10 cellular contexts compared by ENCODE assay signal in the genomic region with DNA sequence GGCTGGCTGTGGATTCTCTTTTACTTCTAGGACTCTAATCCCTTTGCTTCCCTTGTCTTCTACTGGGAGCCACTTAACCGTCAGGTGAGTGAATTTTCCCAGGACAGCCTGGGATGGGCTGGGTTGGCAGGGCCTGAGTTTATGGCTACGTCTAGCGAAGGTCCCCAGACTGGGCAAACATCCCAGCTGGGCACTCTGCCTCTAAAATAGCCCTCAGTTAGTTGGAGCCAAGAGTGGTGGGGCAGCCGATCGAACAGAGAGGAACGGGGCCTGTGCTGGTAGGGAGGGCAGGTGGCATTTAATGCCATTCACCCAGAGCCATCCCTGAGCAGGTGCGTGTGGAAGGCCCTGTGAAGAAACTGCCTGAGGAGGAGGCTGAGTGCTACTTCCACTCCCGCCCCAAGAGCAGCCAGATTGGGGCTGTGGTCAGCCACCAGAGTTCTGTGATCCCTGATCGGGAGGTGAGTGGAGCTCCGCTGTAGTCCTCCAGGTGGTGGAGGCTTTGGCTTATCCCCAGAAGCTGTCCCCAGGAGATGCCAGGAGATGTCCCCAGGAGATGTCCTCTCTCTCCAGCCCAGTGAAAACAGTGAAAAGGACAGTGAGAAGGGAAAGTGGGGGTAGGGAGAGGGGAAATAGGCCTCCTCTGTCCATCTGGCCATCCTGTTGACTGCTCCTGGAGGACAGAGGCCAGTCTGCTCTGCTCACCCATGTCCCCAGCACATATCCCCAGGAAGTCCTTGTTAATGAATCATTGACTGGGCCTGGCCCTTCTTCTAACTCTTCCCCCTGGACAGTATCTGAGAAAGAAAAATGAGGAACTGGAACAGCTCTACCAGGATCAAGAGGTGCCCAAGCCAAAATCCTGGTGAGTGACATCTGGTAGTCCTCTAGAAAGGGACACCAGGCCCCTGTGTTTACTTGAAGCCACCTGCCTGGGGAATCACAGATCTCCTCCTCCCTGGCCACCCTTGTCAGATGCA. TPM values are rescaled to one million over a fixed set of nuclear protein-coding genes. Genes with fewer than 3 reads are reported as not detected.
DNase-seq lines count a peak whose midpoint lies in the region; ATAC-seq and TF ChIP-seq lines count a peak whose summit lies in the region.
"Had no signal": no experiment of that assay in that cellular context is flagged by ENCODE, and none has a peak within 500 bp of the region (broad histone marks: within the 10 kb centered on the region; RNA-seq: fewer than 3 reads in every experiment).

No MANE protein-coding gene starts in this region.

- H3K56ac ChIP-seq in mesendoderm (ENCODE audit: low read length) = no peak overlapping the region

- H3K36me3 Mint-ChIP-seq in activated naive CD4-positive, alpha-beta T cell treated with anti-CD3 and anti-CD28 coated beads for 36 hours (ENCODE audit: low read depth) = peaks cover 29% of the 10 kb centered on the region
- peaks cover 46% of the 10 kb centered on the region for H3K36me3 Mint-ChIP-seq in activated T-helper 17 cell treated with anti-CD3 and anti-CD28 coated beads, Interleukin-2, amount 50 U/mL, for 72 hours (ENCODE audit: low read depth)

- H3K4me2 ChIP-seq in mesendoderm (ENCODE audit: low read length) = no peak overlapping the region

- WGBS in mesendoderm (ENCODE audit: extremely low coverage, insufficient coverage, low lambda C conversion rate) = no CpG with 5 or more reads among the region's 10 CpGs
- 80 to 83% methylated on average over 5 to 10 of the region's 10 CpGs for WGBS in testis, 2 donors

- no peak for TF ChIP-seq CTCF in testis (IDR thresholded peaks at IDR 0.05)

- no peak overlapping the region for H4K8ac ChIP-seq in mesendoderm (ENCODE audit: low read depth, low read length)

- no peaks in the 10 kb centered on the region for H3K79me1 ChIP-seq in mesendoderm (ENCODE audit: low read length)

- no peak overlapping the region for H3K18ac ChIP-seq in mesendoderm (ENCODE audit: low read length)

- H3K27me3 ChIP-seq in mesendoderm (ENCODE audit: insufficient read depth, low read length, poor library complexity) = no peaks in the 10 kb centered on the region
- no peaks in the 10 kb centered on the region for H3K27me3 ChIP-seq in testis

- H3K9me3 ChIP-seq in testis = no peaks in the 10 kb centered on the region

- no peak for DNase-seq in activated naive CD4-positive, alpha-beta T cell treated with anti-CD3 and anti-CD28 coated beads for 36 hours
- DNase-seq in activated naive CD4-positive, alpha-beta T cell (lab: John Stamatoyannopoulos, UW) = no peak
- DNase-seq in left lobe of liver (ENCODE audit: low spot score) = peak; percentile 92
- DNase-seq in substantia nigra (lab: John Stamatoyannopoulos, UW) = peak in 28 of 49 donors; percentile 7 to 72 (median 30)
- DNase-seq in mesendoderm = no peak
- no peak for DNase-seq in testis
- DNase-seq: Karpas-422 had no signal

- H3K4me3 Mint-ChIP-seq in activated naive CD4-positive, alpha-beta T cell treated with anti-CD3 and anti-CD28 coated beads for 36 hours = no peak overlapping the region
- no peak overlapping the region for H3K4me3 Mint-ChIP-seq in activated T-helper 17 cell treated with anti-CD3 and anti-CD28 coated beads, Interleukin-2, amount 50 U/mL, for 72 hours

- peaks cover 69% of the 10 kb centered on the region for H3K4me1 Mint-ChIP-seq in activated naive CD4-positive, alpha-beta T cell treated with anti-CD3 and anti-CD28 coated beads for 36 hours (ENCODE audit: low read depth)
- peaks cover 31% of the 10 kb centered on the region for H3K4me1 Mint-ChIP-seq in activated T-helper 17 cell treated with anti-CD3 and anti-CD28 coated beads, Interleukin-2, amount 50 U/mL, for 72 hours

- peak overlapping the region; percentile 60 for H3K27ac Mint-ChIP-seq in activated naive CD4-positive, alpha-beta T cell treated with anti-CD3 and anti-CD28 coated beads for 36 hours
- H3K27ac Mint-ChIP-seq in activated T-helper 17 cell treated with anti-CD3 and anti-CD28 coated beads, Interleukin-2, amount 50 U/mL, for 72 hours = peak overlapping the region; percentile 4

- no peak overlapping the region for H3K23ac ChIP-seq in mesendoderm (ENCODE audit: low read length)

- H3K4me3 ChIP-seq in mesendoderm (ENCODE audit: low read length) (no peak overlapping the region), testis (no peak overlapping the region)

- no peak overlapping the region for H2BK15ac ChIP-seq in mesendoderm (replicated peaks; ENCODE audit: low read depth)

- no peak for ATAC-seq in activated T-helper 17 cell treated with anti-CD3 and anti-CD28 coated beads, Interleukin-2, amount 50 U/mL, for 72 hours (replicated peaks)
- ATAC-seq in left lobe of liver (peak; percentile 25), HG03196 (IDR thresholded peaks at IDR 0.05; ENCODE audit: unreplicated experiment) (no peak)

- no peak overlapping the region for H3K9ac ChIP-seq in mesendoderm (ENCODE audit: low read length)

- H3K36me3 ChIP-seq in mesendoderm (ENCODE audit: control insufficient read depth, insufficient read depth, low read length) = no peaks in the 10 kb centered on the region
- no peaks in the 10 kb centered on the region for H3K36me3 ChIP-seq in testis (ENCODE audit: low read depth, missing control alignments)

- peaks cover 2% of the 10 kb centered on the region for H3K4me1 ChIP-seq in mesendoderm (ENCODE audit: control insufficient read depth, low read depth, low read length)
- H3K4me1 ChIP-seq in testis = peaks cover 59% of the 10 kb centered on the region

- no peak overlapping the region for H3K4ac ChIP-seq in mesendoderm (ENCODE audit: low read depth, low read length)

- no peak overlapping the region for H2BK5ac ChIP-seq in mesendoderm (ENCODE audit: low read length)

- H3K27me3 Mint-ChIP-seq in activated naive CD4-positive, alpha-beta T cell treated with anti-CD3 and anti-CD28 coated beads for 36 hours (ENCODE audit: low read depth) = no peaks in the 10 kb centered on the region
- H3K27me3 Mint-ChIP-seq in activated T-helper 17 cell treated with anti-CD3 and anti-CD28 coated beads, Interleukin-2, amount 50 U/mL, for 72 hours = no peaks in the 10 kb centered on the region

- no peak overlapping the region for H4K5ac ChIP-seq in mesendoderm (ENCODE audit: low read length)

- TF ChIP-seq POLR2A in testis (IDR thresholded peaks at IDR 0.05) = no peak

- intact Hi-C loops in activated naive CD4-positive, alpha-beta T cell treated with anti-CD3 and anti-CD28 coated beads for 36 hours (cut with micrococcal nuclease) = loop anchor here (2.0 kb wide), 2 partner anchors 65 to 103 kb away; no protein-coding TSS in a partner anchor
- intact Hi-C loops in testis (cut with DNase I; ENCODE audit: low total_unique reads) = loop anchor here (5.0 kb wide), 1 partner anchor 54 kb away; no protein-coding TSS in a partner anchor

- CTCF ChIA-PET in activated naive CD4-positive, alpha-beta T cell treated with anti-CD3 and anti-CD28 coated beads for 36 hours (lab: Charles Lee) = interaction anchor here (0.6 to 7.6 kb wide), 20 partner anchors 7 to 228 kb away, joined by 3 to 69 read pairs (median 4); a partner anchor contains a TSS

- no peak overlapping the region for H2BK120ac ChIP-seq in mesendoderm (ENCODE audit: low read depth, low read length)

- peaks cover 3% of the 10 kb centered on the region for H3K9me3 Mint-ChIP-seq in activated naive CD4-positive, alpha-beta T cell treated with anti-CD3 and anti-CD28 coated beads for 36 hours
- peaks cover 3% of the 10 kb centered on the region for H3K9me3 Mint-ChIP-seq in activated T-helper 17 cell treated with anti-CD3 and anti-CD28 coated beads, Interleukin-2, amount 50 U/mL, for 72 hours

- H3K27ac ChIP-seq in substantia nigra (ENCODE audit: low read depth, low read length, poor library complexity, severe bottlenecking) = peak overlapping the region; percentile 49
- no peak overlapping the region for H3K27ac ChIP-seq in mesendoderm (ENCODE audit: low read depth, low read length)
- peak overlapping the region in 1 of 2 donors; percentile 61 for H3K27ac ChIP-seq in testis

- H2AK5ac ChIP-seq in mesendoderm (ENCODE audit: low read length) = no peak overlapping the region

- no peaks in the 10 kb centered on the region for H3K79me2 ChIP-seq in mesendoderm (ENCODE audit: control insufficient read depth, insufficient read depth, low read length)

RNA-seq across cellular contexts. Expression of a gene that starts 4.4 kb away (rescaled TPM):
- total RNA-seq in activated naive CD4-positive, alpha-beta T cell treated with anti-CD3 and anti-CD28 coated beads for 36 hours = 10 to 100 TPM; 35.5 to 37.0 TPM
- total RNA-seq in activated T-helper 17 cell treated with anti-CD3 and anti-CD28 coated beads, Interleukin-2, amount 50 U/mL, for 72 hours = 10 to 100 TPM; 18.0 to 33.7 TPM
- 128 TPM for total RNA-seq in left lobe of liver
- polyA plus RNA-seq in mesendoderm (2013, experiment 1 of 2) = 2.6 TPM
- 2.9 TPM for polyA plus RNA-seq in mesendoderm (2013, experiment 2 of 2)
- total RNA-seq in testis = 10 to 100 TPM; 37.5 to 41.7 TPM
- 21.3 TPM for polyA plus RNA-seq in testis (ENCODE audit: insufficient read depth, low read depth, low replicate concordance)

RNA-seq across cellular contexts. Expression of a gene that starts 11.9 kb away (rescaled TPM):
- not detected for total RNA-seq in activated naive CD4-positive, alpha-beta T cell treated with anti-CD3 and anti-CD28 coated beads for 36 hours
- total RNA-seq in activated T-helper 17 cell treated with anti-CD3 and anti-CD28 coated beads, Interleukin-2, amount 50 U/mL, for 72 hours = not detected
- total RNA-seq in left lobe of liver = 1.3 TPM
- 0.03 TPM for polyA plus RNA-seq in mesendoderm (2013, experiment 1 of 2)
- 0.03 TPM for polyA plus RNA-seq in mesendoderm (2013, experiment 2 of 2)
- 1 to 10 TPM in 1 of 2 donors, under 1 TPM in 1; 0.55 to 2.5 TPM for total RNA-seq in testis
- polyA plus RNA-seq in testis (ENCODE audit: insufficient read depth, low read depth, low replicate concordance) = 6.2 TPM
- total RNA-seq: lung microvascular endothelial cell had no signal

RNA-seq across cellular contexts. Expression of a gene that starts 25.1 kb away (rescaled TPM):
- total RNA-seq in activated naive CD4-positive, alpha-beta T cell treated with anti-CD3 and anti-CD28 coated beads for 36 hours = 100 to 1,000 TPM; 174 to 175 TPM
- total RNA-seq in activated T-helper 17 cell treated with anti-CD3 and anti-CD28 coated beads, Interleukin-2, amount 50 U/mL, for 72 hours = 100 to 1,000 TPM; 139 to 216 TPM
- 107 TPM for total RNA-seq in left lobe of liver
- 56.8 TPM for polyA plus RNA-seq in mesendoderm (2013, experiment 1 of 2)
- 57.6 TPM for polyA plus RNA-seq in mesendoderm (2013, experiment 2 of 2)
- 100 to 1,000 TPM; 221 to 281 TPM for total RNA-seq in testis
- 192 TPM for polyA plus RNA-seq in testis (ENCODE audit: insufficient read depth, low read depth, low replicate concordance)

RNA-seq across cellular contexts. Expression of a gene that starts 49.8 kb away (rescaled TPM):
- 10 to 100 TPM; 17.4 to 19.5 TPM for total RNA-seq in activated naive CD4-positive, alpha-beta T cell treated with anti-CD3 and anti-CD28 coated beads for 36 hours
- total RNA-seq in activated T-helper 17 cell treated with anti-CD3 and anti-CD28 coated beads, Interleukin-2, amount 50 U/mL, for 72 hours = 10 to 100 TPM; 23.7 to 24.2 TPM
- total RNA-seq in left lobe of liver = 5.4 TPM
- polyA plus RNA-seq in mesendoderm (2013, experiment 1 of 2) = 32.7 TPM
- 32.4 TPM for polyA plus RNA-seq in mesendoderm (2013, experiment 2 of 2)
- 10 to 100 TPM; 18.9 to 23.5 TPM for total RNA-seq in testis
- 35.0 TPM for polyA plus RNA-seq in testis (ENCODE audit: insufficient read depth, low read depth, low replicate concordance)

Comparison
In these comparisons a context has a peak if more than half of its experiments do, and no peak if none do; other contexts are left out.
1. DNase-seq: peak in left lobe of liver (single experiment) and substantia nigra (28 of 49); none in activated naive CD4-positive, alpha-beta T cell treated with anti-CD3 and anti-CD28 coated beads for 36 hours (single experiment), activated naive CD4-positive, alpha-beta T cell (0 of 4), mesendoderm (single experiment) and testis (single experiment).